ENCODE assay signal across 10 cellular contexts in genomic region chr4:149897784-149898183, GRCh38.
DNase-seq lines count a peak whose midpoint lies in the region; ATAC-seq and TF ChIP-seq lines count a peak whose summit lies in the region.
"Had no signal": no experiment of that assay in that cellular context is flagged by ENCODE, and none has a peak within 500 bp of the region (broad histone marks: within the 10 kb centered on the region; RNA-seq: fewer than 3 reads in every experiment).

No MANE protein-coding gene starts in this region.

- no peak overlapping the region for H3K4me3 ChIP-seq in GM23338
- H3K4me3 ChIP-seq: HAP-1 had no signal

- intact Hi-C loops in left colon (cut with DNase I, micrococcal nuclease) = loop anchor here in 1 of 2 donors (10.0 kb wide), 1 partner anchor 523 kb away; no protein-coding TSS in a partner anchor

- ATAC-seq in GM23338 = peak; percentile 59
- peak; percentile 40 for ATAC-seq in left colon
- ATAC-seq in HG03439 (IDR thresholded peaks at IDR 0.05; ENCODE audit: unreplicated experiment) = no peak
- ATAC-seq in activated naive CD4-positive, alpha-beta T cell treated with anti-CD3 and anti-CD28 coated beads, Interleukin-2, amount 50 U/mL, for 72 hours = no peak

- no peaks in the 10 kb centered on the region for H3K9me3 Mint-ChIP-seq in GM23338
- no peaks in the 10 kb centered on the region for H3K9me3 Mint-ChIP-seq in activated naive CD4-positive, alpha-beta T cell treated with anti-CD3 and anti-CD28 coated beads, Interleukin-2, amount 50 U/mL, for 72 hours

- TF ChIP-seq CTCF in GM23338 (conservative IDR thresholded peaks at IDR 0.05; ENCODE audit: low read depth in 2 of 2) = peak; percentile 60 to 62

- H3K4me2 ChIP-seq in GM23338 = no peak overlapping the region

- no peaks in the 10 kb centered on the region for H3K4me1 Mint-ChIP-seq in GM23338

- H3K4me3 Mint-ChIP-seq in GM23338 = no peak overlapping the region

- no peaks in the 10 kb centered on the region for H3K36me3 ChIP-seq in GM23338 (ENCODE audit: insufficient read depth)
- H3K36me3 ChIP-seq: HAP-1 had no signal

- H3K4me1 ChIP-seq in GM23338 (ENCODE audit: insufficient read depth) = no peaks in the 10 kb centered on the region
- H3K4me1 ChIP-seq: HAP-1 had no signal

- no peaks in the 10 kb centered on the region for H3K27me3 ChIP-seq in GM23338 (ENCODE audit: insufficient read depth)

- no peaks in the 10 kb centered on the region for H3K79me2 ChIP-seq in GM23338 (replicated peaks; ENCODE audit: insufficient read depth)

- no peak overlapping the region for H3K27ac Mint-ChIP-seq in GM23338
- no peak overlapping the region for H3K27ac Mint-ChIP-seq in activated naive CD4-positive, alpha-beta T cell treated with anti-CD3 and anti-CD28 coated beads, Interleukin-2, amount 50 U/mL, for 72 hours

- H3K36me3 Mint-ChIP-seq in GM23338 (ENCODE audit: low read depth) = no peaks in the 10 kb centered on the region
- H3K36me3 Mint-ChIP-seq in activated naive CD4-positive, alpha-beta T cell treated with anti-CD3 and anti-CD28 coated beads, Interleukin-2, amount 50 U/mL, for 72 hours = no peaks in the 10 kb centered on the region

- no peaks in the 10 kb centered on the region for H3F3A ChIP-seq in GM23338 (replicated peaks; ENCODE audit: low read depth)

- no peak overlapping the region for H2AFZ ChIP-seq in GM23338

- H4K20me1 ChIP-seq in GM23338 (replicated peaks; ENCODE audit: insufficient read depth) = no peaks in the 10 kb centered on the region

- H3K9me2 ChIP-seq in GM23338 (ENCODE audit: insufficient read depth) = no peaks in the 10 kb centered on the region

- peak; percentile 39 for DNase-seq in D341Med (ENCODE audit: low spot score)
- DNase-seq in GM23338 (ENCODE audit: low spot score) = peak; percentile 34
- peak; percentile 6 for DNase-seq in RPMI7951 (ENCODE audit: low read depth)
- DNase-seq in left colon = no peak
- DNase-seq in CD1c-positive myeloid dendritic cell (ENCODE audit: extremely low spot score) = no peak
- no peak for DNase-seq in 8988T
- no peak for DNase-seq in activated naive CD4-positive, alpha-beta T cell treated with anti-CD3 and anti-CD28 coated beads, Interleukin-2, amount 50 U/mL, for 72 hours (ENCODE audit: low spot score in 2 of 2)
- DNase-seq: activated T-cell treated with anti-CD3 and anti-CD28 coated beads for 4 hours had no signal

- no peak overlapping the region for H3K27ac ChIP-seq in GM23338 (ENCODE audit: low read depth)

- no peaks in the 10 kb centered on the region for H3K27me3 Mint-ChIP-seq in GM23338 (ENCODE audit: insufficient read depth, low read depth, poor library complexity)

TF ChIP-seq in GM23338, 12 proteins besides CTCF, POLR2A, EP300 and RAD21 (continues in another document):
- no peak for TF ChIP-seq EZH2phosphoT487 (IDR thresholded peaks at IDR 0.05; ENCODE audit: unreplicated experiment)
- no peak for TF ChIP-seq EZH2 (IDR thresholded peaks at IDR 0.05; ENCODE audit: low read depth, unreplicated experiment)
- TF ChIP-seq NANOG (IDR thresholded peaks at IDR 0.05; ENCODE audit: borderline replicate concordance) = no peak
- no peak for TF ChIP-seq ZNF331 (CRISPR knock-in tag; IDR thresholded peaks at IDR 0.05; ENCODE audit: low read depth)
- TF ChIP-seq POLR2AphosphoS5 (IDR thresholded peaks at IDR 0.05; ENCODE audit: low read depth) = no peak
- TF ChIP-seq ZNF114 (CRISPR knock-in tag; IDR thresholded peaks at IDR 0.05) = no peak
- TF ChIP-seq ETS1 (IDR thresholded peaks at IDR 0.05) = no peak
- TF ChIP-seq CREB1 (CRISPR knock-in tag; IDR thresholded peaks at IDR 0.05; ENCODE audit: low read depth) = no peak
- TF ChIP-seq REST (IDR thresholded peaks at IDR 0.05; ENCODE audit: unreplicated experiment) = no peak
- TF ChIP-seq ZNF462 (CRISPR knock-in tag; IDR thresholded peaks at IDR 0.05) = no peak

Comparison
In these comparisons a context has a peak if more than half of its experiments do, and no peak if none do; other contexts are left out.
1. DNase-seq: peak in D341Med (single experiment), GM23338 (single experiment) and RPMI7951 (single experiment); none in left colon (0 of 2), CD1c-positive myeloid dendritic cell (single experiment), 8988T (single experiment) and activated naive CD4-positive, alpha-beta T cell treated with anti-CD3 and anti-CD28 coated beads, Interleukin-2, amount 50 U/mL, for 72 hours (0 of 2).
2. ATAC-seq: peak in GM23338 (single experiment) and left colon (single experiment); none in HG03439 (single experiment) and activated naive CD4-positive, alpha-beta T cell treated with anti-CD3 and anti-CD28 coated beads, Interleukin-2, amount 50 U/mL, for 72 hours (0 of 2).